In genomic region chr1:28394136-28394535, GRCh38 we compare ENCODE assay signal across 23 cellular contexts. TPM values are rescaled to one million over a fixed set of nuclear protein-coding genes. Genes with fewer than 3 reads are reported as not detected.
DNase-seq lines count a peak whose midpoint lies in the region; ATAC-seq and TF ChIP-seq lines count a peak whose summit lies in the region.
"Had no signal": no experiment of that assay in that cellular context is flagged by ENCODE, and none has a peak within 500 bp of the region (broad histone marks: within the 10 kb centered on the region; RNA-seq: fewer than 3 reads in every experiment).

No MANE protein-coding gene starts in this region.

- no peak for DNase-seq in GM23338 (ENCODE audit: low spot score)
- DNase-seq in chondrocyte (ENCODE audit: low spot score), result no peak
- no peak for DNase-seq in stimulated activated naive B cell treated with anti-CD40 and anti-IgM and Interleukin-4, amounts not matched to agents 10 μg/mL and 1 μg/mL and 100 μg/mL, for 72 hours
- no peak for DNase-seq in NCI-H187 treated with DMSO at 0.1 percent for 48 hours (lab: John Stamatoyannopoulos, UW)
- no peak for DNase-seq in EL
- DNase-seq in NCI-H146 treated with DMSO at 0.1 percent for 48 hours (lab: John Stamatoyannopoulos, UW; ENCODE audit: unreplicated experiment), result no peak
- DNase-seq: CD4-positive, alpha-beta T cell; COR-L47; GDM1; GOT3; KG1; MG63; NCI-H1105 treated with DMSO at 0.1 percent for 48 hours; NCI-H1694; NCI-H2081; NCI-H2227 treated with DMSO at 0.1 percent for 48 hours; NCI-H526 treated with DMSO at 0.1 percent for 48 hours; RPMI8226; SHP77 had no signal

- no peak overlapping the region for H3K27ac ChIP-seq in BLaER1 treated with 17β-estradiol and CSF1 and Interleukin-3, amounts not matched to agents 10 nM and 100 nM
- H3K27ac ChIP-seq in GM23338 (ENCODE audit: low read depth), result peak overlapping the region; percentile 79

- H3K4me1 ChIP-seq in BLaER1 treated with 17β-estradiol and CSF1 and Interleukin-3, amounts not matched to agents 10 nM and 100 nM, result peaks cover 6 to 34% (median 18%) of the 10 kb centered on the region in 10 experiments
- no peaks in the 10 kb centered on the region; the same call in 1 of the 2 replicates for H3K4me1 ChIP-seq in GM23338 (ENCODE audit: insufficient read depth)

- no peaks in the 10 kb centered on the region for H3K9me2 ChIP-seq in GM23338 (ENCODE audit: insufficient read depth)

- no peak overlapping the region for H3K4me3 ChIP-seq in BLaER1 treated with 17β-estradiol and CSF1 and Interleukin-3, amounts not matched to agents 10 nM and 100 nM
- H3K4me3 ChIP-seq in GM23338, result no peak overlapping the region
- H3K4me3 ChIP-seq: GM12878, HAP-1, MG63 had no signal

- H4K20me1 ChIP-seq in BLaER1 treated with 17β-estradiol and CSF1 and Interleukin-3, amounts not matched to agents 10 nM and 100 nM, result peaks cover 0 to 92% (median 22%) of the 10 kb centered on the region in 11 experiments; a peak in 12 of 22 replicates
- H4K20me1 ChIP-seq in GM23338 (replicated peaks; ENCODE audit: insufficient read depth), result peaks cover 19% of the 10 kb centered on the region

- H3K36me3 ChIP-seq in BLaER1 treated with 17β-estradiol and CSF1 and Interleukin-3, amounts not matched to agents 10 nM and 100 nM, result peaks cover 11 to 70% (median 41%) of the 10 kb centered on the region in 11 experiments
- no peaks in the 10 kb centered on the region for H3K36me3 ChIP-seq in GM23338 (ENCODE audit: insufficient read depth)
- H3K36me3 ChIP-seq: HAP-1 had no signal

- H3F3A ChIP-seq in GM23338 (replicated peaks; ENCODE audit: low read depth), result no peaks in the 10 kb centered on the region

- H3K9me3 ChIP-seq in BLaER1 treated with 17β-estradiol and CSF1 and Interleukin-3, amounts not matched to agents 10 nM and 100 nM (replicated peaks in 1 of 11), result 0 out of 22 replicates have a peak, but pooled peaks cover 0 to 4% (median 0%) of the 10 kb centered on the region in 11 experiments
- H3K9me3 ChIP-seq: HAP-1, MG63 had no signal

- H3K9me3 Mint-ChIP-seq in GM23338 (no peaks in the 10 kb centered on the region), chondrocyte (ENCODE audit: low read depth) (no peaks in the 10 kb centered on the region)
- H3K9me3 Mint-ChIP-seq in stimulated activated naive B cell treated with anti-CD40 and anti-IgM and Interleukin-4, amounts not matched to agents 10 μg/mL and 1 μg/mL and 100 μg/mL, for 72 hours, result no peaks in the 10 kb centered on the region
- H3K9me3 Mint-ChIP-seq: CD4-positive, alpha-beta T cell had no signal

- H2AFZ ChIP-seq in GM23338, result no peak overlapping the region

- peaks cover 7% of the 10 kb centered on the region for H3K27me3 Mint-ChIP-seq in GM23338 (ENCODE audit: insufficient read depth, low read depth, poor library complexity)
- no peaks in the 10 kb centered on the region for H3K27me3 Mint-ChIP-seq in chondrocyte (ENCODE audit: low read depth)
- H3K27me3 Mint-ChIP-seq in stimulated activated naive B cell treated with anti-CD40 and anti-IgM and Interleukin-4, amounts not matched to agents 10 μg/mL and 1 μg/mL and 100 μg/mL, for 72 hours, result no peaks in the 10 kb centered on the region
- H3K27me3 Mint-ChIP-seq: B cell; CD4-positive, alpha-beta T cell had no signal

- H3K4me3 Mint-ChIP-seq in GM23338, result no peak overlapping the region
- H3K4me3 Mint-ChIP-seq in chondrocyte (ENCODE audit: unreplicated experiment), result no peak overlapping the region
- no peak overlapping the region for H3K4me3 Mint-ChIP-seq in stimulated activated naive B cell treated with anti-CD40 and anti-IgM and Interleukin-4, amounts not matched to agents 10 μg/mL and 1 μg/mL and 100 μg/mL, for 72 hours
- H3K4me3 Mint-ChIP-seq: B cell; CD4-positive, alpha-beta T cell had no signal

- no peak overlapping the region for H3K9ac ChIP-seq in BLaER1 treated with 17β-estradiol and CSF1 and Interleukin-3, amounts not matched to agents 10 nM and 100 nM

- H3K4me2 ChIP-seq in BLaER1 treated with 17β-estradiol and CSF1 and Interleukin-3, amounts not matched to agents 10 nM and 100 nM, result peak overlapping the region in 7 of 11 experiments; percentile 0 to 28 (median 6); a peak in 3 of 22 replicates
- H3K4me2 ChIP-seq in GM23338, result no peak overlapping the region

- H3K79me2 ChIP-seq in GM23338 (replicated peaks; ENCODE audit: insufficient read depth), result peaks cover 76% of the 10 kb centered on the region

- ATAC-seq in GM23338, result no peak
- no peak for ATAC-seq in stimulated activated naive B cell treated with anti-CD40 and anti-IgM and Interleukin-4, amounts not matched to agents 10 μg/mL and 1 μg/mL and 100 μg/mL, for 72 hours (replicated peaks)
- ATAC-seq: GM12878 had no signal

- no peaks in the 10 kb centered on the region for H3K27me3 ChIP-seq in BLaER1 treated with 17β-estradiol and CSF1 and Interleukin-3, amounts not matched to agents 10 nM and 100 nM
- no peaks in the 10 kb centered on the region for H3K27me3 ChIP-seq in GM23338 (ENCODE audit: insufficient read depth)
- H3K27me3 ChIP-seq: MG63 had no signal

- H3K4me1 Mint-ChIP-seq in GM23338 (peaks cover 2% of the 10 kb centered on the region; the same call in 1 of the 3 replicates), chondrocyte (ENCODE audit: low read depth) (peaks cover 14% of the 10 kb centered on the region)
- peaks cover 0 to 12% of the 10 kb centered on the region in 2 donors for H3K4me1 Mint-ChIP-seq in stimulated activated naive B cell treated with anti-CD40 and anti-IgM and Interleukin-4, amounts not matched to agents 10 μg/mL and 1 μg/mL and 100 μg/mL, for 72 hours
- H3K4me1 Mint-ChIP-seq: B cell had no signal

- peaks cover 19% of the 10 kb centered on the region; the same call in 2 of the 3 replicates for H3K36me3 Mint-ChIP-seq in GM23338 (ENCODE audit: low read depth)
- H3K36me3 Mint-ChIP-seq in chondrocyte (ENCODE audit: low read depth), result peaks cover 3% of the 10 kb centered on the region
- peaks cover 0 to 6% of the 10 kb centered on the region in 2 donors for H3K36me3 Mint-ChIP-seq in stimulated activated naive B cell treated with anti-CD40 and anti-IgM and Interleukin-4, amounts not matched to agents 10 μg/mL and 1 μg/mL and 100 μg/mL, for 72 hours

- TF ChIP-seq CTCF in GM23338 (conservative IDR thresholded peaks at IDR 0.05; ENCODE audit: low read depth in 2 of 2), result no peak
- no peak for TF ChIP-seq CTCF in chondrocyte (IDR thresholded peaks at IDR 0.05)

- H3K27ac Mint-ChIP-seq in GM23338 (no peak overlapping the region), chondrocyte (ENCODE audit: unreplicated experiment) (peak overlapping the region; percentile 63)
- peak overlapping the region; percentile 37 for H3K27ac Mint-ChIP-seq in stimulated activated naive B cell treated with anti-CD40 and anti-IgM and Interleukin-4, amounts not matched to agents 10 μg/mL and 1 μg/mL and 100 μg/mL, for 72 hours
- H3K27ac Mint-ChIP-seq: B cell; CD4-positive, alpha-beta T cell had no signal

TF ChIP-seq in GM23338, 12 proteins besides CTCF, POLR2A, EP300 and RAD21 (continues in another document):
- TF ChIP-seq NANOG (IDR thresholded peaks at IDR 0.05; ENCODE audit: borderline replicate concordance) (no peak), CREB1 (CRISPR knock-in tag; IDR thresholded peaks at IDR 0.05; ENCODE audit: low read depth) (no peak)

RNA-seq across cellular contexts. Expression of gene PHACTR4, which starts 24.6 kb away (rescaled TPM):
- total RNA-seq in GM23338 (2014; rRNA removed; shearing (Covaris generic)), result 29.7 and 35.4 TPM in 2 replicates
- 47.1 and 54.1 TPM in 2 replicates for polyA plus RNA-seq in GM23338 (2016; fragmentation: Nextera tagmentation; extraction: Ambion mirVana)
- 39.6 to 45.7 TPM (median 39.9 TPM) in 3 replicates for total RNA-seq in chondrocyte
